Comparison of ENCODE assay signal across 35 cellular contexts in genomic region chr5:3034449-3034848, GRCh38.
"Had no signal": no experiment of that assay in that cellular context is flagged by ENCODE, and none has a peak within 500 bp of the region (broad histone marks: within the 10 kb centered on the region; RNA-seq: fewer than 3 reads in every experiment).

No MANE protein-coding gene starts in this region.

- H3K4me3 Mint-ChIP-seq: activated B cell treated with CpG ODN at 0.5 μM for 24 hours; activated CD4-positive, alpha-beta memory T cell treated with anti-CD3 and anti-CD28 coated beads for 36 hours; activated CD4-positive, alpha-beta T cell treated with anti-CD3 and anti-CD28 coated beads, Interleukin-2, amount 10 ng/mL, durations not matched to agents 24 days and 14 days; activated CD8-positive, alpha-beta T cell treated with anti-CD3 and anti-CD28 coated beads for 36 hours; activated naive CD4-positive, alpha-beta T cell treated with anti-CD3 and anti-CD28 coated beads for 36 hours; activated naive CD8-positive, alpha-beta T cell treated with anti-CD3 and anti-CD28 coated beads for 36 hours; activated T-cell treated with anti-CD3 and anti-CD28 coated beads, Interleukin-2, amount 50 U/mL, for 4 hours; activated T-cell treated with anti-CD3 and anti-CD28 coated beads, Interleukin-2, amount 50 U/mL, for 72 hours; activated T-helper 1 cell treated with anti-CD3 and anti-CD28 coated beads, Interleukin-12 subunit alpha, Interleukin-12 subunit beta, Interleukin-2, Interleukin-4 antibody, amounts not matched to agents 30 ng/mL and 10 ng/mL and 1 ng/mL, durations not matched to agents 14 hours and 24 hours and 36 hours; activated T-helper 17 cell treated with anti-CD3 and anti-CD28 coated beads, Interleukin-2, amount 50 U/mL, for 72 hours; T-helper 1 cell treated with Interleukin-12 subunit alpha and Interleukin-12 subunit beta and Interleukin-4 antibody, amounts not matched to agents 30 μg/mL and 1 μg/mL, for 36 hours; T-helper 2 cell treated with Interferon-gamma antibody and Interleukin-4, amounts not matched to agents 5 μg/mL and 100 μg/mL, for 36 hours had no signal

- H3K9me3 Mint-ChIP-seq: activated naive CD8-positive, alpha-beta T cell treated with anti-CD3 and anti-CD28 coated beads for 36 hours had no signal

- H3K27me3 ChIP-seq: adrenal gland, body of pancreas, brain microvascular endothelial cell, breast epithelium had no signal

- H3K9me3 ChIP-seq: adrenal gland, body of pancreas, breast epithelium had no signal

- H3K27ac Mint-ChIP-seq: activated B cell treated with CpG ODN at 0.5 μM for 24 hours; activated CD4-positive, alpha-beta memory T cell treated with anti-CD3 and anti-CD28 coated beads for 36 hours; activated CD4-positive, alpha-beta T cell treated with anti-CD3 and anti-CD28 coated beads, Interleukin-2, amount 10 ng/mL, durations not matched to agents 24 days and 14 days; activated CD8-positive, alpha-beta T cell treated with anti-CD3 and anti-CD28 coated beads for 36 hours; activated naive CD4-positive, alpha-beta T cell treated with anti-CD3 and anti-CD28 coated beads for 36 hours; activated naive CD4-positive, alpha-beta T cell treated with anti-CD3 and anti-CD28 coated beads, Interleukin-2, amount 50 U/mL, for 72 hours; activated naive CD8-positive, alpha-beta T cell treated with anti-CD3 and anti-CD28 coated beads for 36 hours; activated T-cell treated with anti-CD3 and anti-CD28 coated beads, Interleukin-2, amount 50 U/mL, for 72 hours; activated T-helper 1 cell treated with anti-CD3 and anti-CD28 coated beads, Interleukin-12 subunit alpha, Interleukin-12 subunit beta, Interleukin-2, Interleukin-4 antibody, amounts not matched to agents 30 ng/mL and 10 ng/mL and 1 ng/mL, durations not matched to agents 14 hours and 24 hours and 36 hours; activated T-helper 17 cell treated with anti-CD3 and anti-CD28 coated beads, Interleukin-2, amount 50 U/mL, for 72 hours; T-helper 1 cell treated with Interleukin-12 subunit alpha and Interleukin-12 subunit beta and Interleukin-4 antibody, amounts not matched to agents 30 μg/mL and 1 μg/mL, for 36 hours; T-helper 2 cell treated with Interferon-gamma antibody and Interleukin-4, amounts not matched to agents 5 μg/mL and 100 μg/mL, for 36 hours had no signal

- H3K36me3 Mint-ChIP-seq: activated CD4-positive, alpha-beta memory T cell treated with anti-CD3 and anti-CD28 coated beads for 36 hours; activated naive CD4-positive, alpha-beta T cell treated with anti-CD3 and anti-CD28 coated beads, Interleukin-2, amount 50 U/mL, for 72 hours; activated naive CD8-positive, alpha-beta T cell treated with anti-CD3 and anti-CD28 coated beads for 36 hours had no signal

- DNase-seq: activated B cell treated with CpG ODN at 0.5 μM for 24 hours; activated CD4-positive, alpha-beta memory T cell treated with anti-CD3 and anti-CD28 coated beads for 36 hours; activated CD4-positive, alpha-beta T cell treated with anti-CD3 and anti-CD28 coated beads for 4 hours; activated CD4-positive, alpha-beta T cell treated with anti-CD3 and anti-CD28 coated beads, Interleukin-2, amount 10 ng/mL, durations not matched to agents 24 days and 14 days; activated CD4-positive, alpha-beta T cell treated with anti-CD3 and anti-CD28 coated beads, Interleukin-2, amount 50 U/mL, for 1 hour; activated CD4-positive, alpha-beta T cell treated with anti-CD3 and anti-CD28 coated beads, Interleukin-2, amount 50 U/mL, for 4 hours; activated CD4-positive, CD25-positive, alpha-beta regulatory T cell treated with anti-CD3 and anti-CD28 coated beads, Interleukin-2, amount 50 U/mL, for 72 hours; activated CD8-positive, alpha-beta memory T cell treated with anti-CD3 and anti-CD28 coated beads, Interleukin-2, amount 50 U/mL, for 4 hours; activated CD8-positive, alpha-beta T cell treated with anti-CD3 and anti-CD28 coated beads for 36 hours; activated effector memory CD4-positive, alpha-beta T cell treated with anti-CD3 and anti-CD28 coated beads, Interleukin-2, amount 50 U/mL, for 16 hours; activated gamma-delta T cell treated with Interleukin-2 at 50 U/mL for 16 hours; activated naive CD4-positive, alpha-beta T cell; activated naive CD4-positive, alpha-beta T cell treated with anti-CD3 and anti-CD28 coated beads for 36 hours; activated naive CD4-positive, alpha-beta T cell treated with anti-CD3 and anti-CD28 coated beads, Interleukin-2, amount 50 U/mL, for 16 hours; activated naive CD8-positive, alpha-beta T cell treated with anti-CD3 and anti-CD28 coated beads for 36 hours; activated T-cell treated with anti-CD3 and anti-CD28 coated beads for 4 hours; activated T-cell treated with anti-CD3 and anti-CD28 coated beads, Interleukin-2, amount 50 U/mL, for 1 hour; activated T-cell treated with anti-CD3 and anti-CD28 coated beads, Interleukin-2, amount 50 U/mL, for 4 hours; activated T-cell treated with anti-CD3 and anti-CD28 coated beads, Interleukin-2, amount 50 U/mL, for 72 hours; amniotic stem cell; aorta; body of pancreas; brain microvascular endothelial cell; SW 1271; T-helper 1 cell; T-helper 2 cell; T-helper 9 cell had no signal

- H3K27me3 Mint-ChIP-seq: activated B cell treated with CpG ODN at 0.5 μM for 24 hours; activated CD4-positive, alpha-beta memory T cell treated with anti-CD3 and anti-CD28 coated beads for 36 hours; activated CD4-positive, alpha-beta T cell treated with anti-CD3 and anti-CD28 coated beads, Interleukin-2, amount 10 ng/mL, durations not matched to agents 24 days and 14 days; activated CD8-positive, alpha-beta T cell treated with anti-CD3 and anti-CD28 coated beads for 36 hours; activated naive CD8-positive, alpha-beta T cell treated with anti-CD3 and anti-CD28 coated beads for 36 hours; activated T-helper 17 cell treated with anti-CD3 and anti-CD28 coated beads, Interleukin-2, amount 50 U/mL, for 72 hours had no signal

- H3K36me3 ChIP-seq: adrenal gland, brain microvascular endothelial cell, breast epithelium had no signal

- H3K4me3 ChIP-seq: adrenal gland, body of pancreas, breast epithelium had no signal

- H3K4me1 Mint-ChIP-seq: activated B cell treated with CpG ODN at 0.5 μM for 24 hours; activated CD4-positive, alpha-beta T cell treated with anti-CD3 and anti-CD28 coated beads, Interleukin-2, amount 10 ng/mL, durations not matched to agents 24 days and 14 days; activated naive CD8-positive, alpha-beta T cell treated with anti-CD3 and anti-CD28 coated beads for 36 hours; activated T-helper 17 cell treated with anti-CD3 and anti-CD28 coated beads, Interleukin-2, amount 50 U/mL, for 72 hours had no signal

- H3K27ac ChIP-seq: adrenal gland, body of pancreas, brain microvascular endothelial cell, breast epithelium, VCaP had no signal

- ATAC-seq: activated CD8-positive, alpha-beta T cell treated with anti-CD3 and anti-CD28 coated beads for 36 hours; activated naive CD4-positive, alpha-beta T cell treated with anti-CD3 and anti-CD28 coated beads, Interleukin-2, amount 50 U/mL, for 72 hours; activated T-cell treated with anti-CD3 and anti-CD28 coated beads, Interleukin-2, amount 50 U/mL, for 4 hours; activated T-cell treated with anti-CD3 and anti-CD28 coated beads, Interleukin-2, amount 50 U/mL, for 72 hours; activated T-helper 17 cell treated with anti-CD3 and anti-CD28 coated beads, Interleukin-2, amount 50 U/mL, for 72 hours; body of pancreas had no signal

- H3K4me1 ChIP-seq: adrenal gland, body of pancreas, breast epithelium had no signal
